In genomic region chr9:88372103-88372694, GRCh38 we compare ENCODE assay signal across 15 cellular contexts.
"Had no signal": no experiment of that assay in that cellular context is flagged by ENCODE, and none has a peak within 500 bp of the region (broad histone marks: within the 10 kb centered on the region; RNA-seq: fewer than 3 reads in every experiment).

No MANE protein-coding gene starts in this region.

- H3K4me1 ChIP-seq: ascending aorta, esophagus squamous epithelium, parathyroid adenoma, testis had no signal

- H3K9ac ChIP-seq: parathyroid adenoma had no signal

- H3K27ac Mint-ChIP-seq: stimulated activated naive CD8-positive, alpha-beta T cell treated with anti-CD3 and anti-CD28 coated beads, Interleukin-15, amount 100 ng/mL, for 72 hours; T-helper 2 cell treated with Interferon-gamma antibody and Interleukin-4, amounts not matched to agents 5 μg/mL and 100 μg/mL, for 36 hours had no signal

- H3K36me3 ChIP-seq: ascending aorta, esophagus squamous epithelium had no signal

- H2AFZ ChIP-seq: parathyroid adenoma had no signal

- H3K9me3 ChIP-seq: testis had no signal

- H3K4me3 ChIP-seq: ascending aorta, esophagus squamous epithelium, testis had no signal

- H3K27me3 ChIP-seq: ascending aorta, testis had no signal

- H3K4me3 Mint-ChIP-seq: activated T-cell treated with anti-CD3 and anti-CD28 coated beads, Interleukin-2, amount 50 U/mL, for 4 hours; neural crest cell; stimulated activated naive CD8-positive, alpha-beta T cell treated with anti-CD3 and anti-CD28 coated beads, Interleukin-15, amount 100 ng/mL, for 72 hours; T-helper 2 cell treated with Interferon-gamma antibody and Interleukin-4, amounts not matched to agents 5 μg/mL and 100 μg/mL, for 36 hours had no signal

- ATAC-seq: activated T-cell treated with anti-CD3 and anti-CD28 coated beads, Interleukin-2, amount 50 U/mL, for 4 hours; left ventricle myocardium superior; stimulated activated naive CD8-positive, alpha-beta T cell treated with anti-CD3 and anti-CD28 coated beads, Interleukin-15, amount 100 ng/mL, for 72 hours had no signal

- DNase-seq: activated CD4-positive, alpha-beta T cell treated with anti-CD3 and anti-CD28 coated beads, Interleukin-2, amount 50 U/mL, for 4 hours; activated CD4-positive, CD25-positive, alpha-beta regulatory T cell treated with anti-CD3 and anti-CD28 coated beads, Interleukin-2, amount 50 U/mL, for 72 hours; activated gamma-delta T cell; activated T-cell treated with anti-CD3 and anti-CD28 coated beads, Interleukin-2, amount 50 U/mL, for 4 hours; esophagus squamous epithelium; head of caudate nucleus; left ventricle myocardium superior; stimulated activated CD4-positive, alpha-beta T cell treated with anti-CD3 and anti-CD28 coated beads, Interleukin-15, amount 100 ng/mL, for 24 hours; stimulated activated CD4-positive, alpha-beta T cell treated with anti-CD3 and anti-CD28 coated beads, Interleukin-4, amount 100 ng/mL, for 24 hours; stimulated activated naive CD8-positive, alpha-beta T cell treated with anti-CD3 and anti-CD28 coated beads, Interleukin-15, amount 100 ng/mL, for 72 hours; testis had no signal

- H3K27ac ChIP-seq: ascending aorta, esophagus squamous epithelium, parathyroid adenoma, testis had no signal

- H3K79me2 ChIP-seq: parathyroid adenoma had no signal
